In the genomic region with DNA sequence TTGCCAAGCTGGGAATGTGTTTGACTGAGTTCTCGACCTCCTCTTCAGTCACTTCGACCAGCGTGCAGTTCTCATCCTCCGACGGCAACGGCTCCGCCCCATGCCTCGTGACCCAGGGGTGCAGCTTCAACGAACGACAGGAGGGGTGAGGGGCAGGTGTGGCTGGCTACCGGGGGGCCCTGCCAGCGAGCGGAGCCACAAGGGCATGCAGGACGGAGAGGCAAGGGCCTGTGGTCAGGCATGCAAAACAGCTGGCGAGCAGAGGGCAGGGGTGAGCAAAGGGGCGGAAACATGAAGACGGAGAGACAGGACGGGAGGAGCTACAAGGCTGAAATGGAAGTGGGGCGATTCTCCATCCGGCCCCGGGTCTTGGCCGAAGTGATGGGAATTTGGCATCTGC, we compare ENCODE assay signal across 10 cellular contexts. TPM values are rescaled to one million over a fixed set of nuclear protein-coding genes. Genes with fewer than 3 reads are reported as not detected.
A peak's percentile ranks its signal among the peaks of the same experiment; 100 is the strongest.
DNase-seq lines count a peak whose midpoint lies in the region; ATAC-seq lines count a peak whose summit lies in the region.
"Had no signal": no experiment of that assay in that cellular context is flagged by ENCODE, and none has a peak within 500 bp of the region (broad histone marks: within the 10 kb centered on the region; RNA-seq: fewer than 3 reads in every experiment).

No MANE protein-coding gene starts in this region.

- peaks cover 1% of the 10 kb centered on the region for H3K4me1 ChIP-seq in mesenchymal stem cell (ENCODE audit: control insufficient read depth, insufficient read depth, low read depth, low read length)
- H3K4me1 ChIP-seq: gastrocnemius medialis, left lung had no signal

- no peak overlapping the region for H2BK12ac ChIP-seq in mesenchymal stem cell (ENCODE audit: low read length in 2 of 2)

- H3K18ac ChIP-seq in mesenchymal stem cell (ENCODE audit: low read depth in 1 of 2, low read length in 2 of 2): no peak overlapping the region

- ATAC-seq in GM18861 (IDR thresholded peaks at IDR 0.05; ENCODE audit: unreplicated experiment) (peak; percentile 85), GM21390 (IDR thresholded peaks at IDR 0.05; ENCODE audit: unreplicated experiment) (peak; percentile 89), HG03066 (IDR thresholded peaks at IDR 0.05; ENCODE audit: low read depth, unreplicated experiment) (peak; percentile 77)
- ATAC-seq: gastrocnemius medialis, left lung had no signal

- no peak overlapping the region for H3K23ac ChIP-seq in mesenchymal stem cell (ENCODE audit: low read length in 2 of 2)

- H3K9me3 ChIP-seq in mesenchymal stem cell (ENCODE audit: control insufficient read depth, low read length): no peaks in the 10 kb centered on the region
- H3K9me3 ChIP-seq: gastrocnemius medialis, left lung had no signal

- no peak overlapping the region for H3K27ac ChIP-seq in mesenchymal stem cell (ENCODE audit: low read length, poor library complexity, severe bottlenecking)
- H3K27ac ChIP-seq: gastrocnemius medialis, left lung had no signal

- no peak overlapping the region for H3K14ac ChIP-seq in mesenchymal stem cell (ENCODE audit: low read length in 2 of 2)

- no peak overlapping the region for H3K4me3 ChIP-seq in mesenchymal stem cell (ENCODE audit: insufficient read depth in 1 of 2, low read depth in 1 of 2, low read length in 2 of 2)
- H3K4me3 ChIP-seq: gastrocnemius medialis, left lung had no signal

- no peak overlapping the region for H3K4ac ChIP-seq in mesenchymal stem cell (ENCODE audit: low read depth in 1 of 2, low read length in 2 of 2)

- no peaks in the 10 kb centered on the region for H3K79me1 ChIP-seq in mesenchymal stem cell (replicated peaks; ENCODE audit: low read length, poor library complexity, severe bottlenecking)

- H2BK120ac ChIP-seq in mesenchymal stem cell (ENCODE audit: low read depth, low read length): no peak overlapping the region

- DNase-seq in germinal center (ENCODE audit: low spot score): peak; percentile 76
- no peak for DNase-seq in DMS53 (lab: John Stamatoyannopoulos, UW)
- DNase-seq in GOT3 (lab: John Stamatoyannopoulos, UW): no peak
- no peak for DNase-seq in mesenchymal stem cell
- DNase-seq in OCI-M2 (lab: John Stamatoyannopoulos, UW; ENCODE audit: unreplicated experiment): no peak
- DNase-seq: gastrocnemius medialis had no signal

- no peak overlapping the region for H4K91ac ChIP-seq in mesenchymal stem cell (ENCODE audit: low read length)

- WGBS in mesenchymal stem cell: 97% methylated on average over 22 of the region's 22 CpGs

- H4K8ac ChIP-seq in mesenchymal stem cell (ENCODE audit: low read length): no peak overlapping the region

- no peak overlapping the region for H2AFZ ChIP-seq in mesenchymal stem cell (ENCODE audit: low read depth, low read length)

- H3K9ac ChIP-seq in mesenchymal stem cell (ENCODE audit: low read length): no peak overlapping the region

- H2AK5ac ChIP-seq in mesenchymal stem cell (ENCODE audit: low read length, severe bottlenecking): no peak overlapping the region

- H3K27me3 ChIP-seq in mesenchymal stem cell (ENCODE audit: control insufficient read depth in 1 of 2, insufficient read depth in 1 of 2, low read length in 2 of 2): no peaks in the 10 kb centered on the region
- H3K27me3 ChIP-seq: gastrocnemius medialis, left lung had no signal

- no peak overlapping the region for H2BK15ac ChIP-seq in mesenchymal stem cell (ENCODE audit: low read depth, poor library complexity, severe bottlenecking)

- H2BK5ac ChIP-seq in mesenchymal stem cell (ENCODE audit: low read depth, low read length, poor library complexity, severe bottlenecking): no peak overlapping the region

- H3K36me3 ChIP-seq in mesenchymal stem cell (ENCODE audit: control insufficient read depth in 1 of 2, insufficient read depth in 2 of 2, low read depth in 1 of 2, low read length in 2 of 2): peaks cover 71 to 81% of the 10 kb centered on the region in 2 experiments

- H3K4me2 ChIP-seq in mesenchymal stem cell (ENCODE audit: low read length, poor library complexity, severe bottlenecking): no peak overlapping the region

RNA-seq across cellular contexts. Expression of gene P2RX4, which starts 38.7 kb away (rescaled TPM):
- 33.2 TPM for polyA plus RNA-seq in mesenchymal stem cell (2013, experiment 1 of 2)
- polyA plus RNA-seq in mesenchymal stem cell (2013, experiment 2 of 2): 33.2 TPM

RNA-seq across cellular contexts. Expression of gene CAMKK2, which starts 47.9 kb away (rescaled TPM):
- 18.1 TPM for polyA plus RNA-seq in mesenchymal stem cell (2013, experiment 1 of 2)
- 17.5 TPM for polyA plus RNA-seq in mesenchymal stem cell (2013, experiment 2 of 2)
